ENCODE assay signal across 15 cellular contexts in genomic region chr17:2706911-2707510, GRCh38. TPM values are rescaled to one million over a fixed set of nuclear protein-coding genes. Genes with fewer than 3 reads are reported as not detected.
DNase-seq lines count a peak whose midpoint lies in the region; ATAC-seq and TF ChIP-seq lines count a peak whose summit lies in the region.
"Had no signal": no experiment of that assay in that cellular context is flagged by ENCODE, and none has a peak within 500 bp of the region (broad histone marks: within the 10 kb centered on the region; RNA-seq: fewer than 3 reads in every experiment).

No MANE protein-coding gene starts in this region.

- H3K4me2 ChIP-seq in BLaER1 treated with 17β-estradiol and CSF1 and Interleukin-3, amounts not matched to agents 10 nM and 100 nM: peak overlapping the region; percentile 88 to 98 (median 97); a peak in 16 of 22 replicates

- no peaks in the 10 kb centered on the region for H3K27me3 Mint-ChIP-seq in mesothelial cell of epicardium (ENCODE audit: low read depth)
- H3K27me3 Mint-ChIP-seq: naive thymus-derived CD8-positive, alpha-beta T cell had no signal

- no peaks in the 10 kb centered on the region for H3K9me3 ChIP-seq in BLaER1 treated with 17β-estradiol and CSF1 and Interleukin-3, amounts not matched to agents 10 nM and 100 nM (replicated peaks in 1 of 11)
- H3K9me3 ChIP-seq in ascending aorta: no peaks in the 10 kb centered on the region
- no peaks in the 10 kb centered on the region for H3K9me3 ChIP-seq in right cardiac atrium (ENCODE audit: control insufficient read depth, low read length)
- H3K9me3 ChIP-seq in gastrocnemius medialis: no peaks in the 10 kb centered on the region
- H3K9me3 ChIP-seq: upper lobe of left lung had no signal

- no peak overlapping the region for H3K27ac Mint-ChIP-seq in mesothelial cell of epicardium

- H3K4me3 Mint-ChIP-seq in mesothelial cell of epicardium: no peak overlapping the region
- H3K4me3 Mint-ChIP-seq: activated T-cell treated with anti-CD3 and anti-CD28 coated beads, Interleukin-2, amount 50 U/mL, for 4 hours had no signal

- TF ChIP-seq CTCF in ascending aorta (IDR thresholded peaks at IDR 0.05) (no peak), gastrocnemius medialis (IDR thresholded peaks at IDR 0.05 in 4 of 5, conservative IDR thresholded peaks at IDR 0.05 in 1 of 5) (no peak), mesothelial cell of epicardium (IDR thresholded peaks at IDR 0.05; ENCODE audit: unreplicated experiment) (no peak)

- no peak overlapping the region for H3K4me3 ChIP-seq in BLaER1 treated with 17β-estradiol and CSF1 and Interleukin-3, amounts not matched to agents 10 nM and 100 nM
- H3K4me3 ChIP-seq in ascending aorta (peak overlapping the region in 1 of 2 donors; percentile 40), right cardiac atrium (ENCODE audit: low read length) (peak overlapping the region; percentile 33), gastrocnemius medialis (peak overlapping the region; percentile 51 to 84 (median 68))

- no peaks in the 10 kb centered on the region for H3K36me3 Mint-ChIP-seq in mesothelial cell of epicardium

- H3K27ac ChIP-seq in BLaER1 treated with 17β-estradiol and CSF1 and Interleukin-3, amounts not matched to agents 10 nM and 100 nM: peak overlapping the region in 9 of 11 experiments; percentile 34 to 93 (median 90); a peak in 14 of 22 replicates
- peak overlapping the region; percentile 64 to 71 for H3K27ac ChIP-seq in ascending aorta
- H3K27ac ChIP-seq in right cardiac atrium (ENCODE audit: low read length): peak overlapping the region; percentile 75
- peak overlapping the region; percentile 91 to 98 (median 96) for H3K27ac ChIP-seq in gastrocnemius medialis

- H3K27me3 ChIP-seq in BLaER1 treated with 17β-estradiol and CSF1 and Interleukin-3, amounts not matched to agents 10 nM and 100 nM: no peaks in the 10 kb centered on the region
- H3K27me3 ChIP-seq in ascending aorta (no peaks in the 10 kb centered on the region), right cardiac atrium (ENCODE audit: control insufficient read depth, insufficient read depth) (no peaks in the 10 kb centered on the region), gastrocnemius medialis (no peaks in the 10 kb centered on the region)
- H3K27me3 ChIP-seq: upper lobe of left lung had no signal

- intact Hi-C loops in ascending aorta (cut with DNase I) (no loop called here), right cardiac atrium (cut with DNase I) (no loop called here), gastrocnemius medialis (cut with DNase I; ENCODE audit: low total_unique reads) (loop anchor here (1.0 to 5.0 kb wide), 3 partner anchors 113 to 325 kb away; partner anchors contain the start of gene METTL16)

- no peaks in the 10 kb centered on the region for H3K9me3 Mint-ChIP-seq in mesothelial cell of epicardium
- H3K9me3 Mint-ChIP-seq: activated T-cell treated with anti-CD3 and anti-CD28 coated beads, Interleukin-2, amount 50 U/mL, for 4 hours; naive thymus-derived CD8-positive, alpha-beta T cell had no signal

- H3K4me1 Mint-ChIP-seq in mesothelial cell of epicardium: peaks cover 25% of the 10 kb centered on the region

- ATAC-seq in right cardiac atrium: peak in 1 of 2 donors; percentile 1
- ATAC-seq in gastrocnemius medialis: peak; percentile 1 to 16
- no peak for ATAC-seq in GM18502 (IDR thresholded peaks at IDR 0.05; ENCODE audit: poor library complexity, unreplicated experiment)
- ATAC-seq: activated T-cell treated with anti-CD3 and anti-CD28 coated beads, Interleukin-2, amount 50 U/mL, for 4 hours; left colon; naive thymus-derived CD8-positive, alpha-beta T cell had no signal

- no peak for DNase-seq in ascending aorta (ENCODE audit: low spot score in 2 of 2)
- DNase-seq in right cardiac atrium: peak in 1 of 3 donors; percentile 58
- DNase-seq in gastrocnemius medialis: peak in 1 of 2 donors; percentile 76
- no peak for DNase-seq in mesothelial cell of epicardium (ENCODE audit: low spot score in 2 of 2, unreplicated experiment in 2 of 2)
- no peak for DNase-seq in islet precursor cell
- DNase-seq in AG08396 (ENCODE audit: low spot score): no peak
- DNase-seq: activated T-cell treated with anti-CD3 and anti-CD28 coated beads, Interleukin-2, amount 50 U/mL, for 4 hours; GOT3; NCI-H446 treated with DMSO at 0.1 percent for 48 hours had no signal

- H3K36me3 ChIP-seq in BLaER1 treated with 17β-estradiol and CSF1 and Interleukin-3, amounts not matched to agents 10 nM and 100 nM: peaks cover 28 to 64% (median 56%) of the 10 kb centered on the region in 11 experiments
- H3K36me3 ChIP-seq in ascending aorta (peaks cover 18 to 23% of the 10 kb centered on the region in 2 donors), gastrocnemius medialis (peaks cover 0 to 15% of the 10 kb centered on the region in 2 donors)

- peaks cover 53 to 94% (median 91%) of the 10 kb centered on the region in 11 experiments; a peak in 21 of 22 replicates for H4K20me1 ChIP-seq in BLaER1 treated with 17β-estradiol and CSF1 and Interleukin-3, amounts not matched to agents 10 nM and 100 nM

- in situ Hi-C loops in gastrocnemius medialis (cut with MboI; ENCODE audit: low sequenced_read_pairs in 4 of 4): loop anchor here in 1 of 4 donors (25.0 kb wide), 1 partner anchor 295 kb away; the partner anchor contains the start of gene MNT

- no peak for TF ChIP-seq POLR2A in gastrocnemius medialis (IDR thresholded peaks at IDR 0.05)

- 68% methylated on average over 21 of the region's 21 CpGs for WGBS in right cardiac atrium

- peak overlapping the region; percentile 78 to 97 (median 93); a peak in 21 of 22 replicates for H3K9ac ChIP-seq in BLaER1 treated with 17β-estradiol and CSF1 and Interleukin-3, amounts not matched to agents 10 nM and 100 nM

- peaks cover 34 to 62% (median 53%) of the 10 kb centered on the region in 10 experiments for H3K4me1 ChIP-seq in BLaER1 treated with 17β-estradiol and CSF1 and Interleukin-3, amounts not matched to agents 10 nM and 100 nM
- H3K4me1 ChIP-seq in ascending aorta (peaks cover 19 to 40% of the 10 kb centered on the region in 2 donors), right cardiac atrium (ENCODE audit: control insufficient read depth, insufficient read depth, low read length) (peaks cover 7% of the 10 kb centered on the region), gastrocnemius medialis (peaks cover 47 to 63% of the 10 kb centered on the region in 2 donors)

RNA-seq across cellular contexts. Expression of gene CLUH, which starts 4.6 kb away (rescaled TPM):
- total RNA-seq in ascending aorta: 58.1 TPM
- total RNA-seq in right cardiac atrium: 100 to 1,000 TPM in 3 of 4 donors, 10 to 100 TPM in 1; 90.4 to 121 (median 106) TPM
- polyA plus RNA-seq in right cardiac atrium: 79.0 TPM
- 100 to 1,000 TPM; 104 to 286 (median 211) TPM for total RNA-seq in gastrocnemius medialis
- 46.6 to 49.9 TPM (median 46.9 TPM) in 3 replicates for total RNA-seq in mesothelial cell of epicardium

RNA-seq across cellular contexts. Expression of gene CCDC92B, which starts 42.4 kb away (rescaled TPM):
- total RNA-seq in ascending aorta (not detected), right cardiac atrium (under 1 TPM in 3 of 4 donors, not detected in 1; 0.15 to 0.40 (median 0.26) TPM), gastrocnemius medialis (not detected), mesothelial cell of epicardium (0.47 to 0.62 TPM (median 0.58 TPM) in 3 replicates)
- polyA plus RNA-seq in right cardiac atrium: 0.20 TPM
- total RNA-seq: M059J had no signal
- polyA plus RNA-seq: naive thymus-derived CD8-positive, alpha-beta T cell had no signal

Comparison
In these comparisons a context has a peak if more than half of its experiments do, and no peak if none do; other contexts are left out.
1. H3K4me3 ChIP-seq: peak in right cardiac atrium (single experiment) and gastrocnemius medialis (4 of 4); none in BLaER1 treated with 17β-estradiol and CSF1 and Interleukin-3, amounts not matched to agents 10 nM and 100 nM (0 of 10).
2. Peak in every context shown above with its lines, with median percentiles within 50 percentile points of each other: H3K27ac ChIP-seq.